27 cellular contexts compared by ENCODE assay signal in the genomic region with DNA sequence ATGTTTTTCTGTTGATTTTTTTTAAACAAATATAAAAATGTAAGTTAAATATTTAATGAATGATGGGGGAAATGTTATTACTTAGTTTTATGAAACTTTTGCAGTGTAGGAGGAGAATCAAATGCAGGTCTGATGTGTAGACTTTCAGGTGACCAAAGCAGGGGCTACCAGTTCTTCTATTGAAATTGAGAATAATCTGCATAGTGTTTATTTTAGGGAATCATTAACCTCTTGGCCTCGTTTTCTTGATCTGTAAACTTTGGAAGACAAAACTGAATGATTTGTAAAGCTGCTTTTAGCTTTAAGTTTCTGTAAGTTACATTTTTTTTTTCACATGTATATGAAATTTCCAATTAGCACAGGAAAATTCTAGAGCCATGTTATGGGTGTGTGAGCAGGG.
A peak's percentile ranks its signal among the peaks of the same experiment; 100 is the strongest.
DNase-seq lines count a peak whose midpoint lies in the region; ATAC-seq, FAIRE-seq and TF ChIP-seq lines count a peak whose summit lies in the region.
"Had no signal": no experiment of that assay in that cellular context is flagged by ENCODE, and none has a peak within 500 bp of the region (broad histone marks: within the 10 kb centered on the region; RNA-seq: fewer than 3 reads in every experiment).

No MANE protein-coding gene starts in this region.

- H3K4me1 Mint-ChIP-seq in CD4-positive, CD25-positive, alpha-beta regulatory T cell, result peaks cover 0 to 6% (median 4%) of the 10 kb centered on the region in 4 donors
- H3K4me1 Mint-ChIP-seq in WTC11, result no peaks in the 10 kb centered on the region
- H3K4me1 Mint-ChIP-seq: CD14-positive monocyte; CD4-positive, alpha-beta memory T cell had no signal

- FAIRE-seq in islet of Langerhans (lab: Jason Lieb, UNC), result peak; percentile 78
- FAIRE-seq in pancreas (lab: Jason Lieb, UNC), result no peak
- FAIRE-seq: A549, GM12891, GM18507, H1 had no signal

- no peaks in the 10 kb centered on the region for H3K4me1 ChIP-seq in CD4-positive, CD25-positive, alpha-beta regulatory T cell (ENCODE audit: control insufficient read depth, insufficient read depth, low read length, poor library complexity, severe bottlenecking)
- peaks cover 4 to 19% (median 13%) of the 10 kb centered on the region in 3 donors for H3K4me1 ChIP-seq in pancreas
- H3K4me1 ChIP-seq: A549; BE2C; BLaER1 treated with 17β-estradiol and CSF1 and Interleukin-3, amounts not matched to agents 10 nM and 100 nM had no signal

- H3K27me3 Mint-ChIP-seq in CD4-positive, CD25-positive, alpha-beta regulatory T cell, result no peaks in the 10 kb centered on the region
- no peaks in the 10 kb centered on the region for H3K27me3 Mint-ChIP-seq in WTC11 (ENCODE audit: low read depth)
- H3K27me3 Mint-ChIP-seq: CD4-positive, alpha-beta memory T cell had no signal

- H3K4me3 Mint-ChIP-seq in CD4-positive, CD25-positive, alpha-beta regulatory T cell, result no peak overlapping the region
- H3K4me3 Mint-ChIP-seq in WTC11, result no peak overlapping the region
- H3K4me3 Mint-ChIP-seq: CD14-positive monocyte; CD4-positive, alpha-beta memory T cell had no signal

- TF ChIP-seq CTCF in WTC11 (IDR thresholded peaks at IDR 0.05), result no peak
- no peak for TF ChIP-seq CTCF in pancreas (IDR thresholded peaks at IDR 0.05)

- 6 to 7% methylated on average over 1 of the region's 1 CpG for WGBS in pancreas, 2 donors

- CTCF ChIA-PET in WTC11 (lab: Charles Lee), result no interaction called here

- peak overlapping the region in 2 of 3 donors; percentile 20 to 23 for H3K27ac Mint-ChIP-seq in CD4-positive, CD25-positive, alpha-beta regulatory T cell
- peak overlapping the region; percentile 76 for H3K27ac Mint-ChIP-seq in WTC11

- DNase-seq in CD4-positive, CD25-positive, alpha-beta regulatory T cell, result no peak
- DNase-seq in WTC11 (ENCODE audit: low spot score) (no peak), pancreas (no peak), NCI-H2107 (lab: John Stamatoyannopoulos, UW) (no peak), putamen (ENCODE audit: low spot score) (no peak)
- DNase-seq: 8988T; ACHN; AML-193; BE2C; Calu3; CD4-positive, alpha-beta memory T cell; COR-L47; DMS53; DMS79 treated with DMSO at 0.1 percent for 48 hours; GF-D8; GM23248; H7; HCEC 1CT had no signal

- POLR2A ChIA-PET in WTC11 (lab: Charles Lee), result no interaction called here

- H3K36me3 Mint-ChIP-seq in CD4-positive, CD25-positive, alpha-beta regulatory T cell, result peaks cover 18% of the 10 kb centered on the region
- H3K36me3 Mint-ChIP-seq in WTC11, result peaks cover 4% of the 10 kb centered on the region

- H3K27me3 ChIP-seq in CD4-positive, CD25-positive, alpha-beta regulatory T cell (ENCODE audit: control insufficient read depth, insufficient read depth, low read length), result no peaks in the 10 kb centered on the region
- H3K27me3 ChIP-seq in pancreas, result no peaks in the 10 kb centered on the region
- H3K27me3 ChIP-seq: BE2C; BLaER1 treated with 17β-estradiol and CSF1 and Interleukin-3, amounts not matched to agents 10 nM and 100 nM had no signal

- no peak for ATAC-seq in CD4-positive, CD25-positive, alpha-beta regulatory T cell (ENCODE audit: low read depth in 2 of 2)
- no peak for ATAC-seq in WTC11
- ATAC-seq in pancreas, result peak; percentile 68 to 91 (median 82)
- no peak for ATAC-seq in activated CD4-positive, CD25-positive, alpha-beta regulatory T cell treated with anti-CD3 and anti-CD28 coated beads, Interleukin-2, amount 50 U/mL, for 24 hours
- ATAC-seq in GM18511 (IDR thresholded peaks at IDR 0.05; ENCODE audit: unreplicated experiment), result no peak
- ATAC-seq: A549 had no signal

- intact Hi-C loops in pancreas (cut with DNase I), result no loop called here

- H3K36me3 ChIP-seq in CD4-positive, CD25-positive, alpha-beta regulatory T cell (ENCODE audit: control insufficient read depth, insufficient read depth, low read length), result peaks cover 8% of the 10 kb centered on the region
- no peaks in the 10 kb centered on the region for H3K36me3 ChIP-seq in pancreas
- H3K36me3 ChIP-seq: BE2C had no signal

- H3K27ac ChIP-seq in CD4-positive, CD25-positive, alpha-beta regulatory T cell (ENCODE audit: insufficient read depth, low read length, poor library complexity, severe bottlenecking), result no peak overlapping the region
- H3K27ac ChIP-seq in pancreas, result no peak overlapping the region
- H3K27ac ChIP-seq: A549; BLaER1 treated with 17β-estradiol and CSF1 and Interleukin-3, amounts not matched to agents 10 nM and 100 nM; GM23248 had no signal

- H3K4me3 ChIP-seq in CD4-positive, CD25-positive, alpha-beta regulatory T cell (ENCODE audit: low read depth, low read length), result no peak overlapping the region
- H3K4me3 ChIP-seq in pancreas, result no peak overlapping the region
- H3K4me3 ChIP-seq: A549; BLaER1 treated with 17β-estradiol and CSF1 and Interleukin-3, amounts not matched to agents 10 nM and 100 nM; GM23248 had no signal

- H3K9me3 ChIP-seq in CD4-positive, CD25-positive, alpha-beta regulatory T cell (ENCODE audit: control insufficient read depth in 2 of 2, low read length in 2 of 2), result no peaks in the 10 kb centered on the region
- no peaks in the 10 kb centered on the region for H3K9me3 ChIP-seq in pancreas
- H3K9me3 ChIP-seq: A549; BE2C; BLaER1 treated with 17β-estradiol and CSF1 and Interleukin-3, amounts not matched to agents 10 nM and 100 nM had no signal

- H3K9me3 Mint-ChIP-seq in CD4-positive, CD25-positive, alpha-beta regulatory T cell, result no peaks in the 10 kb centered on the region
- no peaks in the 10 kb centered on the region for H3K9me3 Mint-ChIP-seq in WTC11
- H3K9me3 Mint-ChIP-seq: CD14-positive monocyte; CD4-positive, alpha-beta memory T cell had no signal

TF ChIP-seq in WTC11, 78 proteins besides CTCF, POLR2A, EP300 and RAD21:
- no peak for TF ChIP-seq ZNF232 (CRISPR knock-in tag; IDR thresholded peaks at IDR 0.05)
- TF ChIP-seq, protein P1, sequence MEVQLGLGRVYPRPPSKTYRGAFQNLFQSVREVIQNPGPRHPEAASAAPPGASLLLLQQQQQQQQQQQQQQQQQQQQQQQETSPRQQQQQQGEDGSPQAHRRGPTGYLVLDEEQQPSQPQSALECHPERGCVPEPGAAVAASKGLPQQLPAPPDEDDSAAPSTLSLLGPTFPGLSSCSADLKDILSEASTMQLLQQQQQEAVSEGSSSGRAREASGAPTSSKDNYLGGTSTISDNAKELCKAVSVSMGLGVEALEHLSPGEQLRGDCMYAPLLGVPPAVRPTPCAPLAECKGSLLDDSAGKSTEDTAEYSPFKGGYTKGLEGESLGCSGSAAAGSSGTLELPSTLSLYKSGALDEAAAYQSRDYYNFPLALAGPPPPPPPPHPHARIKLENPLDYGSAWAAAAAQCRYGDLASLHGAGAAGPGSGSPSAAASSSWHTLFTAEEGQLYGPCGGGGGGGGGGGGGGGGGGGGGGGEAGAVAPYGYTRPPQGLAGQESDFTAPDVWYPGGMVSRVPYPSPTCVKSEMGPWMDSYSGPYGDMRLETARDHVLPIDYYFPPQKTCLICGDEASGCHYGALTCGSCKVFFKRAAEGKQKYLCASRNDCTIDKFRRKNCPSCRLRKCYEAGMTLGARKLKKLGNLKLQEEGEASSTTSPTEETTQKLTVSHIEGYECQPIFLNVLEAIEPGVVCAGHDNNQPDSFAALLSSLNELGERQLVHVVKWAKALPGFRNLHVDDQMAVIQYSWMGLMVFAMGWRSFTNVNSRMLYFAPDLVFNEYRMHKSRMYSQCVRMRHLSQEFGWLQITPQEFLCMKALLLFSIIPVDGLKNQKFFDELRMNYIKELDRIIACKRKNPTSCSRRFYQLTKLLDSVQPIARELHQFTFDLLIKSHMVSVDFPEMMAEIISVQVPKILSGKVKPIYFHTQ (CRISPR knock-in tag; IDR thresholded peaks at IDR 0.05), result no peak
- no peak for TF ChIP-seq FOXP1 (CRISPR knock-in tag; IDR thresholded peaks at IDR 0.05; ENCODE audit: borderline replicate concordance)
- TF ChIP-seq, protein P2, sequence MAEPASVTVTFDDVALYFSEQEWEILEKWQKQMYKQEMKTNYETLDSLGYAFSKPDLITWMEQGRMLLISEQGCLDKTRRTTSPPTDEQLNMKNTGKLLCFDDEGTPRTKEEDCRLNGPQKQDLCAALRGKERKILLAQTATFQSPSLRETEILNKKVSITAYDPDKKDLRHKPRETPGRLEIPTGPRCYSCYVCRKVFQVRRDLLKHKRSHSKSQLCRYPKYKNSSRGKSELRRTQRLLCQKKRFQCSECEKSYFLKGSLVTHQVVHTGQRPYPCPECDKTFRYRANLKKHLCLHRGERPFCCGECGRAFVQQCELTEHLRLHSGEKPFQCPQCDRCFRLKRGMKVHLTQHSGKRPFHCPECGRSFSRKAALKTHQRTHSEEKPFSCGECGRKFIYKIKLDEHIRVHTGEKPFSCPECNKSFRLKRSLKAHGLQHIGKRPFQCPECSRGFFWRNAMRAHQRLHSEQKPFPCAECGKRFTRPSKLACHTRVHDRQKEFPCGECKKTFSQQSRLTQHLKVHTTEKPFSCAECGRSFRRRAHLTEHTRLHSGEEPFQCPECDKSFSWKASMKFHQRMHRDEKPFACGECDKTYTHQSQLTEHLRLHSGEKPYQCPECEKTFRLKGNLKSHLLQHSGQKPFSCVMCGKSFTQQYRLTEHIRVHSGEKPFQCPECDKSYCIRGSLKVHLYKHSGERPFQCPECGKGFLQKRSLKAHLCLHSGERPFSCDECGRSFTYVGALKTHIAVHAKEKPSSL (CRISPR knock-in tag; conservative IDR thresholded peaks at IDR 0.05), result no peak
- no peak for TF ChIP-seq JAZF1 (CRISPR knock-in tag; IDR thresholded peaks at IDR 0.05)
- no peak for TF ChIP-seq OVOL2 (CRISPR knock-in tag; IDR thresholded peaks at IDR 0.05; ENCODE audit: borderline replicate concordance)
- TF ChIP-seq ZNF396 (CRISPR knock-in tag; IDR thresholded peaks at IDR 0.05; ENCODE audit: borderline replicate concordance), result no peak

Comparison
In these comparisons a context has a peak if more than half of its experiments do, and no peak if none do; other contexts are left out.
1. ATAC-seq: peak in pancreas (4 of 4); none in CD4-positive, CD25-positive, alpha-beta regulatory T cell (0 of 2), WTC11 (single experiment), activated CD4-positive, CD25-positive, alpha-beta regulatory T cell treated with anti-CD3 and anti-CD28 coated beads, Interleukin-2, amount 50 U/mL, for 24 hours (0 of 2) and GM18511 (single experiment).